Comparison of ENCODE assay signal across 9 cellular contexts in the genomic region with DNA sequence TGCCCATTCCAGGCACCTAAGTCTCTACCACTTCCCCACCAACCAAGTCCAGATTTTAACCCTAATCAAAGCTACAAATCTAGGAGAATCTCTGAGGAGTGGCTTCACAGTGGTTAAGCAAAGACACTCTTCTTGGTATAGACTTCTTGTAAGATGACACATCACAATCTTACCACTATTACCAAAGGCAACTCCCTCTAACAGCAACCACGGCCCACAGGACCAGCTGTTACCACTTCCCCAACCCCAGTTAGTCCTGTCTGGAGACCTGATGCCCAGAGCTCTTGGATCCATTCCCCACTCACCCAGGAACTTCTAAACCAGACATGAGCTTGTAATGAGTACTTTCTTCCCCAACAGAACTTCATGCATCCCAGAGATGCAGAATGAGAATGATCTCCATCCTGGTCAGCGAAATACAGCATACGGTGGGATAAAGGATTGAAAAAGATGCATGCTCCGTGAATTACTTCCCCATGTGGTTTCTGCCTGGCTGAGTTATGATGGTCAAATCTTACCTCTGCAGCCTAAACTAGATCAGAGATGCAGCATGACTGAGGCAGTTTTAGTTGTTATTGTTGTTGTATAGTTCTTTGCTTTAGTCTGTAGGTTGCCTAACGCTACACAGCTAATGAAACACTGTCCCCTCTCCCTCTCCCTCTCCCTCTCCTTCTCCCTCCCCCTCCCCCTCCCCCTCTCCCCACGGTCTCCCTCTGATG.
DNase-seq lines count a peak whose midpoint lies in the region; ATAC-seq, FAIRE-seq and TF ChIP-seq lines count a peak whose summit lies in the region.
"Had no signal": no experiment of that assay in that cellular context is flagged by ENCODE, and none has a peak within 500 bp of the region (broad histone marks: within the 10 kb centered on the region; RNA-seq: fewer than 3 reads in every experiment).

No MANE protein-coding gene starts in this region.

- TF ChIP-seq POLR2A in gastroesophageal sphincter (IDR thresholded peaks at IDR 0.05) (no peak), GM12892 (IDR thresholded peaks at IDR 0.05; ENCODE audit: low read depth, low read length) (no peak)

- no peaks in the 10 kb centered on the region for H3K9me2 ChIP-seq in PC-3 (replicated peaks; ENCODE audit: low read length)

- H3K4me3 ChIP-seq in PC-3 (ENCODE audit: low read length) (no peak overlapping the region), gastroesophageal sphincter (no peak overlapping the region)

- TF ChIP-seq EP300 in gastroesophageal sphincter (IDR thresholded peaks at IDR 0.05), result no peak

- TF ChIP-seq CTCF in PC-3 (conservative IDR thresholded peaks at IDR 0.05; ENCODE audit: low read depth, low read length), result no peak
- no peak for TF ChIP-seq CTCF in gastroesophageal sphincter (IDR thresholded peaks at IDR 0.05)
- TF ChIP-seq CTCF in RWPE1 (conservative IDR thresholded peaks at IDR 0.05; ENCODE audit: low read depth), result no peak

- POLR2A ChIA-PET in PC-3 (lab: Charles Lee; ENCODE audit: unreplicated experiment) (no interaction called here), RWPE1 (lab: Yijun Ruan, JAX; ENCODE audit: low non-redundant PET) (no interaction called here)

- BruUV-seq in PC-3 (replicated peaks; lab: Mats Ljungman, UMichigan), result no TSS peak

- H3K27me3 ChIP-seq in PC-3 (ENCODE audit: low read length) (no peaks in the 10 kb centered on the region), gastroesophageal sphincter (no peaks in the 10 kb centered on the region)

- H3K79me2 ChIP-seq in PC-3 (ENCODE audit: low read length), result no peaks in the 10 kb centered on the region

- peaks cover 3% of the 10 kb centered on the region for H3F3A ChIP-seq in PC-3 (ENCODE audit: low read length, unreplicated experiment)

- H3K9ac ChIP-seq in PC-3 (ENCODE audit: low read length), result no peak overlapping the region

- H3K9me3 ChIP-seq in PC-3 (ENCODE audit: low read length) (no peaks in the 10 kb centered on the region), gastroesophageal sphincter (no peaks in the 10 kb centered on the region)

- H3K27ac ChIP-seq in PC-3 (ENCODE audit: low read length) (no peak overlapping the region), gastroesophageal sphincter (no peak overlapping the region), RWPE1 (no peak overlapping the region)
- H3K27ac ChIP-seq: 22Rv1 had no signal

- H4K20me1 ChIP-seq in PC-3 (ENCODE audit: low read length), result no peaks in the 10 kb centered on the region

- DNase-seq in DMS 273 (lab: John Stamatoyannopoulos, UW; ENCODE audit: unreplicated experiment), result peak; percentile 24
- no peak for DNase-seq in DMS 273 treated with DMSO at 0.1 percent for 48 hours (lab: John Stamatoyannopoulos, UW)
- peak; percentile 71 for DNase-seq in HCEC 1CT
- DNase-seq in PC-3, result peak; percentile 35
- DNase-seq in GM12892 (ENCODE audit: insufficient read length), result no peak
- no peak for DNase-seq in RWPE1 (ENCODE audit: low spot score)
- no peak for DNase-seq in NCI-H446 (lab: John Stamatoyannopoulos, UW)

- ATAC-seq in PC-3 (no peak), gastroesophageal sphincter (peak; percentile 19)

- intact Hi-C loops in PC-3 (cut with micrococcal nuclease), result loop anchor here (5.0 kb wide), 2 partner anchors 87 to 462 kb away; partner anchors contain the start of gene FOXN3

- H2AFZ ChIP-seq in PC-3 (ENCODE audit: low read length), result no peak overlapping the region

- H3K36me3 ChIP-seq in PC-3 (ENCODE audit: low read depth, low read length) (no peaks in the 10 kb centered on the region), gastroesophageal sphincter (no peaks in the 10 kb centered on the region)

- WGBS in gastroesophageal sphincter (ENCODE audit: low coverage in 1 of 2), 2 donors, result 72 to 90% methylated on average over 3 to 4 of the region's 6 CpGs

- CTCF ChIA-PET in PC-3 (lab: Charles Lee), result no interaction called here
- CTCF ChIA-PET in RWPE1 (lab: Yijun Ruan, JAX), result interaction anchor here (0.6 kb wide), 3 partner anchors 571 to 1178 kb away, joined by 3 to 8 read pairs (median 4); no protein-coding TSS in a partner anchor

- H3K4me2 ChIP-seq in PC-3 (ENCODE audit: low read length), result no peak overlapping the region

- peaks cover 28% of the 10 kb centered on the region for H3K4me1 ChIP-seq in PC-3 (ENCODE audit: insufficient read depth, low read length)
- H3K4me1 ChIP-seq in gastroesophageal sphincter, result peaks cover 0 to 28% (median 6%) of the 10 kb centered on the region in 3 donors

- no peak for FAIRE-seq in GM12892 (lab: Jason Lieb, UNC)

Comparison
In these comparisons a context has a peak if more than half of its experiments do, and no peak if none do; other contexts are left out.
1. DNase-seq: peak in DMS 273 (single experiment), HCEC 1CT (single experiment) and PC-3 (single experiment); none in DMS 273 treated with DMSO at 0.1 percent for 48 hours (single experiment), GM12892 (single experiment), RWPE1 (single experiment) and NCI-H446 (0 of 2).